8 cellular contexts compared by ENCODE assay signal in the genomic region with DNA sequence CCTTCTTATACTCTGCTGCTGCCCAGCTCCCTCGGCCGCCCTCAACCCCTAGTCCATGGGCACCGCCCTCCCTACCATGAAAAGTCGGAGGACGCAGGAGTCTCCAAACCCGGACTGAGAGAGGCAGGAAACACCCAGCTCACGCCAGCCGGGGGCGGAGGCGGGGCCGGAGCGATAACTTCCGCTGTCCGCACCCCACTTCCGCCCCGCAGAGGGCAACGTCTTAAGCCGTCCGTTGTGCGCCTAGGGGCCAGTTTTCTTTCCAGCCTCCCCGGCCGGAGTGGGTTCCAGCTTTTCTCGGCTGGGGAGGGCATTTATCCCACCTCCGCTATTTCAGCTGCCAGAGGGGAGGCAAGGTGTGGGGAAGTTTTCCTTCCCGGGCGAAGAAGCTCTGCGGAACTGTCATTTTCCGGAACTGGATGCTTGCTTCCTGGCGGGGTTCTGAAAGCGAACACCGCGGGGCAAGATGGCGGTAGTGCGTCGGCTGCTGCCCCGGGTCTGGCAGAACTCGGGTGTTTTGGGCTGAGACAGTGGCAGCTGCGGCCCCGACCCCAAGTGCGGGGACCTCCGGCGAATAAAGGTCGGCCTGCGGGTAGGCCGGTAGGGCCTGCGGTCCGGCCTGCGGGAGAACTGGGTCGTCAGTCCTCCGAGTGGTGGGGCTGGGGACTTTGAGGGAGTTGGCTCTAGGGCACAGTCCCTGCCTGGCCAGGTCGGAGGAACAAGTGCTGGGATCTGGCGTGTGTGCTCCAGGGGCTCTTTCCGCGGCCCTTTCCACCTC.
DNase-seq lines count a peak whose midpoint lies in the region; ATAC-seq and FAIRE-seq lines count a peak whose summit lies in the region.

A gene with protein sequence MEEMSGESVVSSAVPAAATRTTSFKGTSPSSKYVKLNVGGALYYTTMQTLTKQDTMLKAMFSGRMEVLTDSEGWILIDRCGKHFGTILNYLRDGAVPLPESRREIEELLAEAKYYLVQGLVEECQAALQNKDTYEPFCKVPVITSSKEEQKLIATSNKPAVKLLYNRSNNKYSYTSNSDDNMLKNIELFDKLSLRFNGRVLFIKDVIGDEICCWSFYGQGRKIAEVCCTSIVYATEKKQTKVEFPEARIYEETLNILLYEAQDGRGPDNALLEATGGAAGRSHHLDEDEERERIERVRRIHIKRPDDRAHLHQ (minus strand): TSS at position 116 of the 778 bp plus-strand sequence. CDS start 38 bp downstream, at position 78.
A gene with protein sequence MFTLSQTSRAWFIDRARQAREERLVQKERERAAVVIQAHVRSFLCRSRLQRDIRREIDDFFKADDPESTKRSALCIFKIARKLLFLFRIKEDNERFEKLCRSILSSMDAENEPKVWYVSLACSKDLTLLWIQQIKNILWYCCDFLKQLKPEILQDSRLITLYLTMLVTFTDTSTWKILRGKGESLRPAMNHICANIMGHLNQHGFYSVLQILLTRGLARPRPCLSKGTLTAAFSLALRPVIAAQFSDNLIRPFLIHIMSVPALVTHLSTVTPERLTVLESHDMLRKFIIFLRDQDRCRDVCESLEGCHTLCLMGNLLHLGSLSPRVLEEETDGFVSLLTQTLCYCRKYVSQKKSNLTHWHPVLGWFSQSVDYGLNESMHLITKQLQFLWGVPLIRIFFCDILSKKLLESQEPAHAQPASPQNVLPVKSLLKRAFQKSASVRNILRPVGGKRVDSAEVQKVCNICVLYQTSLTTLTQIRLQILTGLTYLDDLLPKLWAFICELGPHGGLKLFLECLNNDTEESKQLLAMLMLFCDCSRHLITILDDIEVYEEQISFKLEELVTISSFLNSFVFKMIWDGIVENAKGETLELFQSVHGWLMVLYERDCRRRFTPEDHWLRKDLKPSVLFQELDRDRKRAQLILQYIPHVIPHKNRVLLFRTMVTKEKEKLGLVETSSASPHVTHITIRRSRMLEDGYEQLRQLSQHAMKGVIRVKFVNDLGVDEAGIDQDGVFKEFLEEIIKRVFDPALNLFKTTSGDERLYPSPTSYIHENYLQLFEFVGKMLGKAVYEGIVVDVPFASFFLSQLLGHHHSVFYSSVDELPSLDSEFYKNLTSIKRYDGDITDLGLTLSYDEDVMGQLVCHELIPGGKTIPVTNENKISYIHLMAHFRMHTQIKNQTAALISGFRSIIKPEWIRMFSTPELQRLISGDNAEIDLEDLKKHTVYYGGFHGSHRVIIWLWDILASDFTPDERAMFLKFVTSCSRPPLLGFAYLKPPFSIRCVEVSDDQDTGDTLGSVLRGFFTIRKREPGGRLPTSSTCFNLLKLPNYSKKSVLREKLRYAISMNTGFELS (plus strand): TSS at position 450 of the 778 bp plus-strand sequence. CDS start 5,918 bp downstream, outside the sequence.

- peak; percentile 92 for ATAC-seq in GM21381 (IDR thresholded peaks at IDR 0.05; ENCODE audit: unreplicated experiment)

- FAIRE-seq in HTR-8/SVneo (lab: Jason Lieb, UNC), result peak; percentile 81

- DNase-seq in COLO829 (ENCODE audit: low spot score) (peak; percentile 93), HTR-8/SVneo (ENCODE audit: insufficient read length, low spot score) (peak; percentile 93), NOMO-1 (lab: John Stamatoyannopoulos, UW; ENCODE audit: unreplicated experiment in 2 of 2) (peak; percentile 73 to 89), medulla oblongata (ENCODE audit: extremely low spot score) (peak; percentile 92)
- DNase-seq in activated CD8-positive, alpha-beta memory T cell treated with anti-CD3 and anti-CD28 coated beads for 24 hours, result peak; percentile 95
- DNase-seq in effector CD8-positive, alpha-beta T cell (lab: John Stamatoyannopoulos, UW), result peak; percentile 75
- peak; percentile 72 to 81 (median 74) for DNase-seq in stimulated activated CD4-positive, alpha-beta T cell treated with anti-CD3 and anti-CD28 coated beads, TNF-alpha, amount 100 ng/mL, for 48 hours (ENCODE audit: low read depth in 3 of 3)

Comparison
In these comparisons a context has a peak if more than half of its experiments do, and no peak if none do; other contexts are left out.
1. Peak in every context shown above with its lines: DNase-seq and ATAC-seq.